ENCODE assay signal across 17 cellular contexts in the genomic region with DNA sequence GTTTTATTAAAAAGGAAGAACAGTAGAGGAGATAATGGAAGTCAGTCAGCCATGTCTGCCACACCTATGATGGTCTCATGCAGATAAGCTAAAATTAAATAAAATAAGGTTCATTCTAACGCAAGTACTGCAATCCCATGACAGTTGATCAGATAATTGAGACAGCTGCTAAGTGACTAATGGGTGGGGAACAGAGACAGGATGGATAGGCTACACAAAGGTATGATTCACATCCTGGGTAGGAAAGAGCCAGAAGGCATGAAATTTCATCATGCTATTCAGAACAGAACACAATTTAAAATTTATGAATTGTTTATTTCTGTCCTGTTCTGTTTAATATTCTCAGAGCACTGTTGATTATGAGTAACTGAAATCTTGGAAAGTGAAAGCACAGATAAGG.
DNase-seq lines count a peak whose midpoint lies in the region; ATAC-seq and TF ChIP-seq lines count a peak whose summit lies in the region.
"Had no signal": no experiment of that assay in that cellular context is flagged by ENCODE, and none has a peak within 500 bp of the region (broad histone marks: within the 10 kb centered on the region; RNA-seq: fewer than 3 reads in every experiment).

No MANE protein-coding gene starts in this region.

- peaks cover 3% of the 10 kb centered on the region for H3K9me3 Mint-ChIP-seq in stimulated activated memory B cell treated with anti-CD40 and anti-IgM and Interleukin-4, amounts not matched to agents 10 μg/mL and 1 μg/mL and 100 μg/mL, for 72 hours

- H4K20me1 ChIP-seq in smooth muscle cell (ENCODE audit: low read depth) = no peaks in the 10 kb centered on the region

- H3K9ac ChIP-seq in smooth muscle cell (ENCODE audit: low read depth) = no peak overlapping the region

- no peaks in the 10 kb centered on the region for H3K36me3 ChIP-seq in smooth muscle cell (ENCODE audit: low read depth)
- H3K36me3 ChIP-seq: spleen had no signal

- WGBS in smooth muscle cell (ENCODE audit: low lambda C conversion rate) = 27% methylated on average over 1 of the region's 1 CpG

- peak overlapping the region; percentile 35 for H3K27ac ChIP-seq in smooth muscle cell (ENCODE audit: low read depth)
- H3K27ac ChIP-seq: 22Rv1, spleen had no signal

- no peak overlapping the region for H3K4me3 Mint-ChIP-seq in stimulated activated memory B cell treated with anti-CD40 and anti-IgM and Interleukin-4, amounts not matched to agents 10 μg/mL and 1 μg/mL and 100 μg/mL, for 72 hours
- H3K4me3 Mint-ChIP-seq: immature natural killer cell, nephron, type B pancreatic cell had no signal

- H3F3A ChIP-seq in smooth muscle cell (ENCODE audit: low read depth) = no peaks in the 10 kb centered on the region

- H3K36me3 Mint-ChIP-seq in stimulated activated memory B cell treated with anti-CD40 and anti-IgM and Interleukin-4, amounts not matched to agents 10 μg/mL and 1 μg/mL and 100 μg/mL, for 72 hours = no peaks in the 10 kb centered on the region
- H3K36me3 Mint-ChIP-seq: immature natural killer cell, type B pancreatic cell had no signal

- H3K9me3 ChIP-seq in smooth muscle cell (replicated peaks; ENCODE audit: low read depth) = no peaks in the 10 kb centered on the region

- no peak for TF ChIP-seq CTCF in fibroblast of pulmonary artery (IDR thresholded peaks at IDR 0.05; ENCODE audit: low read length, missing control alignments)
- no peak for TF ChIP-seq CTCF in smooth muscle cell (IDR thresholded peaks at IDR 0.05; ENCODE audit: borderline replicate concordance, insufficient read depth, poor library complexity, severe bottlenecking)

- no peak overlapping the region for H3K4me3 ChIP-seq in fibroblast of pulmonary artery (replicated peaks; ENCODE audit: low read depth, low read length)
- H3K4me3 ChIP-seq in smooth muscle cell = no peak overlapping the region
- H3K4me3 ChIP-seq: spleen had no signal

- no peak overlapping the region for H3K4me2 ChIP-seq in smooth muscle cell

- no peak overlapping the region for H3K27ac Mint-ChIP-seq in stimulated activated memory B cell treated with anti-CD40 and anti-IgM and Interleukin-4, amounts not matched to agents 10 μg/mL and 1 μg/mL and 100 μg/mL, for 72 hours
- H3K27ac Mint-ChIP-seq: immature natural killer cell, nephron, type B pancreatic cell had no signal

- H3K79me2 ChIP-seq in smooth muscle cell (ENCODE audit: low read depth) = no peaks in the 10 kb centered on the region

- H3K4me1 ChIP-seq in smooth muscle cell (ENCODE audit: low read depth) = peaks cover 6% of the 10 kb centered on the region
- H3K4me1 ChIP-seq: spleen had no signal

- H2AFZ ChIP-seq in smooth muscle cell (ENCODE audit: low read depth) = no peak overlapping the region

- H3K27me3 Mint-ChIP-seq in stimulated activated memory B cell treated with anti-CD40 and anti-IgM and Interleukin-4, amounts not matched to agents 10 μg/mL and 1 μg/mL and 100 μg/mL, for 72 hours = no peaks in the 10 kb centered on the region

- H3K27me3 ChIP-seq in smooth muscle cell (ENCODE audit: low read depth) = no peaks in the 10 kb centered on the region
- H3K27me3 ChIP-seq: spleen had no signal

- DNase-seq in NCI-H2171 treated with DMSO at 0.1 percent for 48 hours (lab: John Stamatoyannopoulos, UW) (peak; percentile 1), NCI-H2171 (lab: John Stamatoyannopoulos, UW) (no peak), RPMI7951 (ENCODE audit: low read depth) (peak; percentile 87), fibroblast of pulmonary artery (ENCODE audit: low read depth) (peak; percentile 80), smooth muscle cell (lab: John Stamatoyannopoulos, UW; ENCODE audit: unreplicated experiment) (no peak), D341Med (ENCODE audit: low spot score) (no peak), SHP77 (lab: John Stamatoyannopoulos, UW) (no peak)
- DNase-seq: activated CD4-positive, alpha-beta T cell treated with anti-CD3 and anti-CD28 coated beads, Interleukin-2, amount 50 U/mL, for 1 hour; activated effector memory CD4-positive, alpha-beta T cell treated with Interleukin-2 at 50 U/mL for 16 hours; erythroblast; immature natural killer cell; NCI-H526 had no signal

- no peak for ATAC-seq in stimulated activated memory B cell treated with anti-CD40 and anti-IgM and Interleukin-4, amounts not matched to agents 10 μg/mL and 1 μg/mL and 100 μg/mL, for 72 hours

- no peaks in the 10 kb centered on the region for H3K4me1 Mint-ChIP-seq in stimulated activated memory B cell treated with anti-CD40 and anti-IgM and Interleukin-4, amounts not matched to agents 10 μg/mL and 1 μg/mL and 100 μg/mL, for 72 hours
- H3K4me1 Mint-ChIP-seq: immature natural killer cell, nephron had no signal

Comparison
In these comparisons a context has a peak if more than half of its experiments do, and no peak if none do; other contexts are left out.
1. DNase-seq: peak in NCI-H2171 treated with DMSO at 0.1 percent for 48 hours (single experiment), RPMI7951 (single experiment) and fibroblast of pulmonary artery (single experiment); none in NCI-H2171 (single experiment), smooth muscle cell (single experiment), D341Med (single experiment) and SHP77 (0 of 2).